10 cellular contexts compared by ENCODE assay signal in genomic region chr6:28544211-28544610, GRCh38. TPM values are rescaled to one million over a fixed set of nuclear protein-coding genes. Genes with fewer than 3 reads are reported as not detected.
A peak's percentile ranks its signal among the peaks of the same experiment; 100 is the strongest.
DNase-seq lines count a peak whose midpoint lies in the region; ATAC-seq and TF ChIP-seq lines count a peak whose summit lies in the region.
"Had no signal": no experiment of that assay in that cellular context is flagged by ENCODE, and none has a peak within 500 bp of the region (broad histone marks: within the 10 kb centered on the region; RNA-seq: fewer than 3 reads in every experiment).

No MANE protein-coding gene starts in this region.

- H3K4me3 Mint-ChIP-seq in activated naive CD8-positive, alpha-beta T cell treated with anti-CD3 and anti-CD28 coated beads for 36 hours = peak overlapping the region; percentile 74
- peak overlapping the region in 3 of 5 donors; percentile 13 to 35 (median 33) for H3K4me3 Mint-ChIP-seq in immature natural killer cell

- H3K79me2 ChIP-seq in ACC112 (ENCODE audit: control insufficient read depth, insufficient read depth, low read length, unreplicated experiment) = no peaks in the 10 kb centered on the region

- H3K9me3 ChIP-seq in body of pancreas = no peaks in the 10 kb centered on the region

- intact Hi-C loops in body of pancreas (cut with DNase I) = no loop called here

- H3K27ac ChIP-seq in ACC112 (ENCODE audit: low read depth, low read length) = no peak overlapping the region
- H3K27ac ChIP-seq in body of pancreas = no peak overlapping the region
- H3K27ac ChIP-seq: skin epidermis had no signal

- H3K27me3 ChIP-seq in ACC112 (ENCODE audit: insufficient read depth, low read length) = peaks cover 62% of the 10 kb centered on the region
- peaks cover 0 to 6% of the 10 kb centered on the region in 2 donors for H3K27me3 ChIP-seq in body of pancreas

- WGBS in body of pancreas, 2 donors = 23 to 31% methylated on average over 7 to 8 of the region's 8 CpGs

- H3K36me3 ChIP-seq in ACC112 (ENCODE audit: insufficient read depth, low read length) = no peaks in the 10 kb centered on the region
- no peaks in the 10 kb centered on the region for H3K36me3 ChIP-seq in body of pancreas (replicated peaks in 1 of 2; ENCODE audit: insufficient read depth in 1 of 2, low read depth in 2 of 2)

- H3K36me3 Mint-ChIP-seq in activated naive CD8-positive, alpha-beta T cell treated with anti-CD3 and anti-CD28 coated beads for 36 hours = peaks cover 2% of the 10 kb centered on the region
- H3K36me3 Mint-ChIP-seq in immature natural killer cell = no peaks in the 10 kb centered on the region

- peaks cover 75% of the 10 kb centered on the region for H3K27me3 Mint-ChIP-seq in activated naive CD8-positive, alpha-beta T cell treated with anti-CD3 and anti-CD28 coated beads for 36 hours
- peaks cover 12 to 42% (median 27%) of the 10 kb centered on the region in 3 donors for H3K27me3 Mint-ChIP-seq in immature natural killer cell (ENCODE audit: low read depth in 3 of 3)

- H3K4me3 ChIP-seq in ACC112 (ENCODE audit: low read depth, low read length) (peak overlapping the region; percentile 57), HFF-Myc (replicated peaks; ENCODE audit: low read depth, low read length) (peak overlapping the region; percentile 14), body of pancreas (no peak overlapping the region)
- H3K4me3 ChIP-seq: skin epidermis had no signal

- peaks cover 5% of the 10 kb centered on the region for H3K9me3 Mint-ChIP-seq in activated naive CD8-positive, alpha-beta T cell treated with anti-CD3 and anti-CD28 coated beads for 36 hours
- H3K9me3 Mint-ChIP-seq in immature natural killer cell = peaks cover 2 to 35% (median 11%) of the 10 kb centered on the region in 6 donors

- no peak for TF ChIP-seq POLR2A in body of pancreas (IDR thresholded peaks at IDR 0.05)

- ATAC-seq in body of pancreas = no peak

- no peak overlapping the region for H2AFZ ChIP-seq in ACC112 (ENCODE audit: low read length, unreplicated experiment)

- no peak for DNase-seq in HFF-Myc (ENCODE audit: extremely low read depth, low read depth)
- DNase-seq in activated naive CD8-positive, alpha-beta T cell treated with anti-CD3 and anti-CD28 coated beads for 36 hours = no peak
- no peak for DNase-seq in immature natural killer cell
- DNase-seq in body of pancreas = no peak
- DNase-seq in kidney tubule cell (ENCODE audit: low spot score) = no peak
- no peak for DNase-seq in MV-4-11 (lab: John Stamatoyannopoulos, UW)
- DNase-seq in inferior parietal cortex (ENCODE audit: extremely low spot score) = no peak
- DNase-seq: NCI-H1417 had no signal

- H3K4me1 ChIP-seq in ACC112 (ENCODE audit: control insufficient read depth, insufficient read depth, low read length, unreplicated experiment) (no peaks in the 10 kb centered on the region), body of pancreas (no peaks in the 10 kb centered on the region)

- peaks cover 23% of the 10 kb centered on the region for H3K4me1 Mint-ChIP-seq in activated naive CD8-positive, alpha-beta T cell treated with anti-CD3 and anti-CD28 coated beads for 36 hours
- peaks cover 17% of the 10 kb centered on the region in 2 donors for H3K4me1 Mint-ChIP-seq in immature natural killer cell

- no peak for TF ChIP-seq CTCF in HFF-Myc (IDR thresholded peaks at IDR 0.05; ENCODE audit: low read depth, low read length, missing control alignments)
- no peak for TF ChIP-seq CTCF in body of pancreas (IDR thresholded peaks at IDR 0.05)

- peak overlapping the region; percentile 74 for H3K27ac Mint-ChIP-seq in activated naive CD8-positive, alpha-beta T cell treated with anti-CD3 and anti-CD28 coated beads for 36 hours
- no peak overlapping the region for H3K27ac Mint-ChIP-seq in immature natural killer cell

RNA-seq across cellular contexts. Expression of gene GPX5, which starts 18.5 kb away (rescaled TPM):
- total RNA-seq in activated naive CD8-positive, alpha-beta T cell treated with anti-CD3 and anti-CD28 coated beads for 36 hours = not detected
- not detected for polyA plus RNA-seq in immature natural killer cell
- total RNA-seq in body of pancreas = not detected

RNA-seq across cellular contexts. Expression of gene GPX6, which starts 28.6 kb away (rescaled TPM):
- total RNA-seq in activated naive CD8-positive, alpha-beta T cell treated with anti-CD3 and anti-CD28 coated beads for 36 hours = not detected
- not detected for polyA plus RNA-seq in immature natural killer cell
- not detected for total RNA-seq in body of pancreas

Comparison
In these comparisons a context has a peak if more than half of its experiments do, and no peak if none do; other contexts are left out.
1. H3K4me3 ChIP-seq: peak in ACC112 (single experiment) and HFF-Myc (single experiment); none in body of pancreas (0 of 2).